Comparison of ENCODE assay signal across 13 cellular contexts in genomic region chr6:6976193-6976592, GRCh38.
A peak's percentile ranks its signal among the peaks of the same experiment; 100 is the strongest.
DNase-seq lines count a peak whose midpoint lies in the region; TF ChIP-seq lines count a peak whose summit lies in the region.
"Had no signal": no experiment of that assay in that cellular context is flagged by ENCODE, and none has a peak within 500 bp of the region (broad histone marks: within the 10 kb centered on the region; RNA-seq: fewer than 3 reads in every experiment).

No MANE protein-coding gene starts in this region.

- H3K27me3 ChIP-seq in BLaER1 (no peaks in the 10 kb centered on the region), right atrium auricular region (no peaks in the 10 kb centered on the region), skeletal muscle tissue (ENCODE audit: control insufficient read depth in 3 of 3, insufficient read depth in 3 of 3, low read length in 3 of 3) (no peaks in the 10 kb centered on the region), sigmoid colon (no peaks in the 10 kb centered on the region)
- H3K27me3 ChIP-seq in BLaER1 treated with 17β-estradiol and CSF1 and Interleukin-3, amounts not matched to agents 10 nM and 100 nM: no peaks in the 10 kb centered on the region
- H3K27me3 ChIP-seq: BE2C had no signal

- TF ChIP-seq EP300 in sigmoid colon (IDR thresholded peaks at IDR 0.05): no peak

- no peaks in the 10 kb centered on the region for H3K36me3 ChIP-seq in BLaER1
- H3K36me3 ChIP-seq in BLaER1 treated with 17β-estradiol and CSF1 and Interleukin-3, amounts not matched to agents 10 nM and 100 nM: no peaks in the 10 kb centered on the region
- H3K36me3 ChIP-seq in right atrium auricular region: no peaks in the 10 kb centered on the region
- H3K36me3 ChIP-seq in skeletal muscle tissue (ENCODE audit: control insufficient read depth in 3 of 3, insufficient read depth in 3 of 3, low read length in 3 of 3): no peaks in the 10 kb centered on the region
- H3K36me3 ChIP-seq in sigmoid colon: no peaks in the 10 kb centered on the region
- H3K36me3 ChIP-seq: BE2C had no signal

- H4K20me1 ChIP-seq in BLaER1: no peaks in the 10 kb centered on the region
- H4K20me1 ChIP-seq in BLaER1 treated with 17β-estradiol and CSF1 and Interleukin-3, amounts not matched to agents 10 nM and 100 nM: no peaks in the 10 kb centered on the region

- peak overlapping the region; percentile 65 for H3K4me2 ChIP-seq in BLaER1
- H3K4me2 ChIP-seq in BLaER1 treated with 17β-estradiol and CSF1 and Interleukin-3, amounts not matched to agents 10 nM and 100 nM: peak overlapping the region; percentile 34 to 85 (median 74)
- H3K4me2 ChIP-seq: A549, GM23338 had no signal

- intact Hi-C loops in sigmoid colon (cut with DNase I): no loop called here

- WGBS in sigmoid colon, 2 donors: 82 to 89% methylated on average over 4 of the region's 4 CpGs

- H3K27ac ChIP-seq in BLaER1 (peak overlapping the region; percentile 55), right atrium auricular region (peak overlapping the region; percentile 31 to 71), skeletal muscle tissue (ENCODE audit: low read depth, low read length) (peak overlapping the region; percentile 94), sigmoid colon (no peak overlapping the region)
- H3K27ac ChIP-seq in BLaER1 treated with 17β-estradiol and CSF1 and Interleukin-3, amounts not matched to agents 10 nM and 100 nM: peak overlapping the region in 1 of 11 experiments; percentile 29; a peak in 1 of 22 replicates
- H3K27ac ChIP-seq: A549 had no signal

- H3K4me3 ChIP-seq in BLaER1 (no peak overlapping the region), right atrium auricular region (no peak overlapping the region), skeletal muscle tissue (ENCODE audit: low read length in 3 of 3) (peak overlapping the region in 1 of 3 donors; percentile 20), sigmoid colon (no peak overlapping the region)
- H3K4me3 ChIP-seq in BLaER1 treated with 17β-estradiol and CSF1 and Interleukin-3, amounts not matched to agents 10 nM and 100 nM: no peak overlapping the region
- H3K4me3 ChIP-seq: A549, GM23338 had no signal

- TF ChIP-seq CTCF in right atrium auricular region (IDR thresholded peaks at IDR 0.05): no peak
- TF ChIP-seq CTCF in sigmoid colon (IDR thresholded peaks at IDR 0.05): no peak

- DNase-seq in right atrium auricular region (ENCODE audit: low spot score) (no peak), erythroblast (lab: John Stamatoyannopoulos, UW) (no peak), sigmoid colon (no peak)
- DNase-seq: BE2C, Calu3, DMS 273 treated with DMSO at 0.1 percent for 48 hours, H7, IMR-90 had no signal

- H3K9ac ChIP-seq in BLaER1 (no peak overlapping the region), skeletal muscle tissue (ENCODE audit: low read depth in 1 of 3, low read length in 3 of 3) (peak overlapping the region; percentile 52 to 58 (median 54))
- H3K9ac ChIP-seq in BLaER1 treated with 17β-estradiol and CSF1 and Interleukin-3, amounts not matched to agents 10 nM and 100 nM: no peak overlapping the region

- H3K4me1 ChIP-seq in BLaER1 (peaks cover 59% of the 10 kb centered on the region), right atrium auricular region (peaks cover 0 to 8% of the 10 kb centered on the region in 2 donors), skeletal muscle tissue (ENCODE audit: control insufficient read depth in 3 of 3, insufficient read depth in 3 of 3, low read length in 3 of 3) (peaks cover 9 to 16% (median 13%) of the 10 kb centered on the region in 3 donors), sigmoid colon (no peaks in the 10 kb centered on the region)
- H3K4me1 ChIP-seq in BLaER1 treated with 17β-estradiol and CSF1 and Interleukin-3, amounts not matched to agents 10 nM and 100 nM: peaks cover 14 to 49% (median 34%) of the 10 kb centered on the region in 10 experiments
- H3K4me1 ChIP-seq: A549, BE2C had no signal

- no peak for TF ChIP-seq POLR2A in erythroblast (IDR thresholded peaks at IDR 0.05; ENCODE audit: low read length)
- TF ChIP-seq POLR2A in sigmoid colon (IDR thresholded peaks at IDR 0.05): no peak

- H3K9me3 ChIP-seq in BLaER1 (no peaks in the 10 kb centered on the region), right atrium auricular region (no peaks in the 10 kb centered on the region), skeletal muscle tissue (ENCODE audit: control insufficient read depth in 3 of 3, low read length in 3 of 3) (no peaks in the 10 kb centered on the region), sigmoid colon (no peaks in the 10 kb centered on the region)
- no peaks in the 10 kb centered on the region for H3K9me3 ChIP-seq in BLaER1 treated with 17β-estradiol and CSF1 and Interleukin-3, amounts not matched to agents 10 nM and 100 nM (replicated peaks in 1 of 11)
- H3K9me3 ChIP-seq: A549, BE2C had no signal

Comparison
In these comparisons a context has a peak if more than half of its experiments do, and no peak if none do; other contexts are left out.
1. H3K27ac ChIP-seq: peak in BLaER1 (single experiment), right atrium auricular region (2 of 2) and skeletal muscle tissue (single experiment); none in sigmoid colon (0 of 4).
2. H3K9ac ChIP-seq: peak in skeletal muscle tissue (3 of 3); none in BLaER1 (single experiment) and BLaER1 treated with 17β-estradiol and CSF1 and Interleukin-3, amounts not matched to agents 10 nM and 100 nM (0 of 11).